In genomic region chr7:121800916-121801675, GRCh38 we compare ENCODE assay signal across 1 cellular context.
TF ChIP-seq lines count a peak whose summit lies in the region.

No MANE protein-coding gene starts in this region.

TF ChIP-seq in WTC11, 78 proteins besides CTCF, POLR2A, EP300 and RAD21 (continued from another document):
- no peak for TF ChIP-seq ZNF396 (CRISPR knock-in tag; IDR thresholded peaks at IDR 0.05; ENCODE audit: borderline replicate concordance)
- no peak for TF ChIP-seq TP53 (CRISPR knock-in tag; IDR thresholded peaks at IDR 0.05)
- TF ChIP-seq MAX (CRISPR knock-in tag; IDR thresholded peaks at IDR 0.05): no peak
- TF ChIP-seq CREM (CRISPR knock-in tag; IDR thresholded peaks at IDR 0.05): no peak
